8 cellular contexts compared by ENCODE assay signal in the genomic region with DNA sequence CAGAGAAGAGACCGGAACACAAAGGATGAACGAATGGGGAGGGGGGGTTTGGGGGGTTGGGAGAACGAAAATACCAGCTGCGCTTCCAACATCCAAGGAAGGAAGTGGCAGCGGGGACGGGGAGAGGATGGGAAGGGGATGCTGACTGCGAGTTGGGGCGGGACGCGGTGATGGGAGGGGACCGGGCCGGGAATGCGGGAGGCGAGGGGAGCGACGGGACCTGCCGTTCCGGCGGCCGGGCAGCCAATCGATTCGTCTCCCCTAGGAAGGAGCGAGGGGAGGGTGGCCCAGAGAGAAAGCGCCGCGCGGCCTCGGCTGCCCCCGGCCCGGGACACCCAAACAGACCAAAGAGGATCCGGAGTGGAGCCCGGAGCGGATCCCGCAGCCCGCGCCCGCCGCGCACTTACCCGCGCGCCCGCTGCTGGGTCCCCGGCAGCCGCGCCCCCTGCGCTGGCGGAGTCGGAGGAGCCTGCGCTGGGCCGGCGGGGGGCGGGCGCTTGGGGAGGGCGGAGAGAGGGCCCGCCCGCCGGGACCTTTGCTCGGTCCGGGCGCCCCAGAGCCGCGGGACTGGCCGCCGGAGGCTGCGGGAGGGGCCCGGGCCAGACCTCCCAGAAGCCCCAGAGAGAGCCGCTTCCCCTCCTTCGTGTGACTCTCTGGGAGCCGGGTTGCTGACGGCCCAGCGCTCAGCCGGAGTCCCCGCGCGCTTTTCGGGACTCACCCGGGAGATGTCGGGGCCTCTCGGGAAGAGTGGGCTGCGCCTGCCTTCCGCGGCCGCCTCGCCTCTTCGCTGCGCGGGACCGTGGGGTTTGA. TPM values are rescaled to one million over a fixed set of nuclear protein-coding genes. Genes with fewer than 3 reads are reported as not detected.
A peak's percentile ranks its signal among the peaks of the same experiment; 100 is the strongest.
DNase-seq lines count a peak whose midpoint lies in the region; ATAC-seq and TF ChIP-seq lines count a peak whose summit lies in the region.

A gene (minus strand): TSS at position 476 of the 810 bp plus-strand sequence. CDS start 7,690 bp downstream, outside the sequence.

- DNase-seq in AG08396 (ENCODE audit: low spot score) (peak; percentile 90), Panc1 (ENCODE audit: low read depth, low spot score) (no peak), left ventricle myocardium inferior (peak; percentile 68), trophoblast cell (peak; percentile 54 to 70), cortex of kidney (lab: John Stamatoyannopoulos, UW) (no peak)

- H3K4ac ChIP-seq in trophoblast cell (ENCODE audit: low read depth, low read length) = peak within 1 kb of the TSS; percentile 76

- H3K4me2 ChIP-seq in trophoblast cell (ENCODE audit: low read length) = peak within 1 kb of the TSS; percentile 66

- ATAC-seq in GM18858 (IDR thresholded peaks at IDR 0.05; ENCODE audit: unreplicated experiment) = peak; percentile 35
- ATAC-seq in HG03025 (IDR thresholded peaks at IDR 0.05; ENCODE audit: low FRiP score, unreplicated experiment) = peak; percentile 50
- ATAC-seq in Panc1 = peak; percentile 93

- CTCF ChIA-PET in Panc1 (lab: Charles Lee) = interaction anchor here (0.5 kb wide), 1 partner anchor 13 kb away, joined by 4 read pairs; no protein-coding TSS in a partner anchor

- H3K18ac ChIP-seq in trophoblast cell (ENCODE audit: low read length) = peak within 1 kb of the TSS; percentile 82

- POLR2A ChIA-PET in Panc1 (lab: Charles Lee) = no interaction called here

- peaks cover 11% of the 10 kb centered on the region for H3K79me1 ChIP-seq in trophoblast cell (ENCODE audit: low read length)

- H3K23ac ChIP-seq in trophoblast cell (ENCODE audit: low read length) = no peak within 1 kb of the TSS

- H2AK5ac ChIP-seq in trophoblast cell (ENCODE audit: low read length) = no peak within 1 kb of the TSS

- peak within 1 kb of the TSS; percentile 89 for H3K9ac ChIP-seq in trophoblast cell (ENCODE audit: low read length)

- no peak within 1 kb of the TSS for H3K27ac ChIP-seq in Panc1 (ENCODE audit: low read length)
- H3K27ac ChIP-seq in angular gyrus (ENCODE audit: low read depth, low read length) = peak within 1 kb of the TSS; percentile 48
- H3K27ac ChIP-seq in left ventricle myocardium inferior (replicated peaks) = peak within 1 kb of the TSS; percentile 86
- peak within 1 kb of the TSS; percentile 50 for H3K27ac ChIP-seq in trophoblast cell (ENCODE audit: low read depth, low read length)

- intact Hi-C loops in Panc1 (cut with micrococcal nuclease; ENCODE audit: unreplicated experiment) (no loop called here), left ventricle myocardium inferior (cut with micrococcal nuclease) (no loop called here)

- H3K9me3 ChIP-seq in Panc1 (ENCODE audit: control insufficient read depth, insufficient read depth, low read depth, low read length) = 0 out of 2 replicates have a peak, but pooled peaks cover 6% of the 10 kb centered on the region
- no peaks in the 10 kb centered on the region for H3K9me3 ChIP-seq in left ventricle myocardium inferior (replicated peaks)
- H3K9me3 ChIP-seq in trophoblast cell (ENCODE audit: insufficient read depth, low read depth, low read length) = no peaks in the 10 kb centered on the region

- H2BK12ac ChIP-seq in trophoblast cell (ENCODE audit: low read length) = peak within 1 kb of the TSS; percentile 56

- peak within 1 kb of the TSS; percentile 89 for H3K14ac ChIP-seq in trophoblast cell (ENCODE audit: low read length)

- H4K91ac ChIP-seq in trophoblast cell (ENCODE audit: low read depth, low read length) = peak within 1 kb of the TSS; percentile 83

- H4K12ac ChIP-seq in trophoblast cell (ENCODE audit: low read depth, low read length) = peak within 1 kb of the TSS; percentile 79

- H3K4me1 ChIP-seq in Panc1 (ENCODE audit: control insufficient read depth, insufficient read depth, low read length) = no peaks in the 10 kb centered on the region
- peaks cover 24% of the 10 kb centered on the region for H3K4me1 ChIP-seq in left ventricle myocardium inferior
- H3K4me1 ChIP-seq in trophoblast cell (ENCODE audit: control insufficient read depth in 1 of 2, insufficient read depth in 2 of 2, low read length in 2 of 2) = peaks cover 11 to 17% of the 10 kb centered on the region in 2 experiments

- no peaks in the 10 kb centered on the region for H3K36me3 ChIP-seq in Panc1 (ENCODE audit: control insufficient read depth, insufficient read depth, low read length)
- H3K36me3 ChIP-seq in left ventricle myocardium inferior = no peaks in the 10 kb centered on the region
- H3K36me3 ChIP-seq in trophoblast cell (ENCODE audit: control insufficient read depth in 1 of 2, insufficient read depth in 2 of 2, low read length in 2 of 2) = no peaks in the 10 kb centered on the region

- in situ Hi-C loops in Panc1 (cut with HindIII; ENCODE audit: low pct_unique_long_range_greater_than_20kb, low sequenced_read_pairs) = no loop called here

- BruUV-seq in Panc1 (replicated peaks; lab: Mats Ljungman, UMichigan) = no TSS peak

- peak within 1 kb of the TSS; percentile 91 for H4K8ac ChIP-seq in trophoblast cell (ENCODE audit: low read depth, low read length)

- TF ChIP-seq CTCF in Panc1 (IDR thresholded peaks at IDR 0.05) (no peak), left ventricle myocardium inferior (IDR thresholded peaks at IDR 0.05; ENCODE audit: borderline replicate concordance) (no peak)

- H3K4me3 ChIP-seq in Panc1 (ENCODE audit: low read depth in 2 of 2, low read length in 2 of 2) = peak within 1 kb of the TSS; percentile 54 to 55
- peak within 1 kb of the TSS; percentile 83 for H3K4me3 ChIP-seq in left ventricle myocardium inferior
- peak within 1 kb of the TSS; percentile 90 for H3K4me3 ChIP-seq in trophoblast cell (ENCODE audit: low read depth, low read length)

- peak within 1 kb of the TSS; percentile 70 for H2BK5ac ChIP-seq in trophoblast cell (ENCODE audit: low read depth, low read length, poor library complexity)

- H2AFZ ChIP-seq in trophoblast cell (ENCODE audit: insufficient read depth, low read length, poor library complexity) = peak within 1 kb of the TSS; percentile 92

- peak within 1 kb of the TSS; percentile 84 for H2BK120ac ChIP-seq in trophoblast cell (ENCODE audit: insufficient read depth, low read length, poor library complexity)

- H3K79me2 ChIP-seq in trophoblast cell (ENCODE audit: control insufficient read depth, insufficient read depth, low read length, poor library complexity) = peaks cover 9% of the 10 kb centered on the region

- peaks cover 37% of the 10 kb centered on the region for H3K27me3 ChIP-seq in Panc1 (ENCODE audit: control insufficient read depth, insufficient read depth, low read length)
- no peaks in the 10 kb centered on the region for H3K27me3 ChIP-seq in left ventricle myocardium inferior (ENCODE audit: low read depth)
- no peaks in the 10 kb centered on the region for H3K27me3 ChIP-seq in trophoblast cell (ENCODE audit: insufficient read depth, low read length)

- no CpG with 5 or more reads among the region's 89 CpGs for WGBS in trophoblast cell (ENCODE audit: extremely low coverage, insufficient coverage, insufficient read length)

RNA-seq across cellular contexts. Expression of the gene that starts here (rescaled TPM):
- total RNA-seq in Panc1 (2021; ENCODE audit: unreplicated experiment) (4.5 TPM), left ventricle myocardium inferior (5.6 TPM)
- polyA plus RNA-seq in Panc1 (2012; ENCODE audit: insufficient read length) = 6.3 TPM
- 22.7 and 23.9 TPM in 2 replicates for polyA plus RNA-seq in trophoblast cell (2013)

Comparison
In these comparisons a context has a peak if more than half of its experiments do, and no peak if none do; other contexts are left out.
1. DNase-seq: peak in AG08396 (single experiment), left ventricle myocardium inferior (single experiment) and trophoblast cell (2 of 2); none in Panc1 (single experiment) and cortex of kidney (single experiment).
2. ATAC-seq: peak in every context shown above with its lines; median percentile 93 in Panc1; 50 in HG03025; 35 in GM18858.
3. Peak in every context shown above with its lines, with median percentiles within 50 percentile points of each other: H3K4me3 ChIP-seq.